In the genomic region with DNA sequence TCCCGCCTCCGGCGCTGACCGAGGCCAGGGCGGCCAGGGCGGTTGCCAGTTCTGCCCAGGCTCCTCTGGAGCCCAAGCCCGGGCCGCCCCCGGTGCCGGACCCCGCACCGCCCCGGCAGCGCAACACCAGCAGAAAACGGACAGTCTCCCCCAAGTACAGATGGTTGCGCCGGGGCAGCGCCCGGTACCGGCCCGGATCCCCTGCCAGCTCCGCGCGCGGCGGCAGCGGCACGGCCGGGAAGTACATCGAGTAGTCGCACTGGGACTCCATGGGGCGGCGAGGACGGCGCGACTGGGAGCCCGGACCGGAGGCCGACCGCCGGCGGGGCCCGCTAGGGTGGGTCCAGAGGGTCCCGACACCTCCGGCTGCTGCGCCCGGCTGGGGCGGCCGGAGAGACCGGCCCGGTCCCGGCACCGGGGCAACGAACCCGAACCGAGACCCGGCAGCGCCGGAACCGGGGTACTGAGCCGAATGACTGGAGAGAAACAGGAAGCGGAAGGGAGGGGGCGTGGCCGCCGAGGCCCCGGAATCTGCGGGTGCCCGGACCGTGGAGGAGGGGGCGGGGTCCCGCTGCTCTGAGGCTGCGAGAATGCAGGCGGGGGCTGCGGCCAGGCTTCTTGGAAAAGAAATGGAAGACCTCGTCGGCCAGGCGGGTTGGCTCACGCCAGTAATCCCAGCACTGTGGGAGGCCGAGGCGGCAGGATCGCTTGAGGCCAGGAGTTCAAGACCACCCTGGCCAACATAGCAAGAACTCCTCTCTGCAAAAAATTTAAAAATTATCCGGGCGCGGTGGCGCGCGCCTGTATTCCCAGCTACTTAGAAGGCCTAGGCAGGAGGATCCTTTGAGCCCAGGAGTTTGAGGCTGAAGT, we compare ENCODE assay signal across 1 cellular context.
TF ChIP-seq lines count a peak whose summit lies in the region.

A gene with protein sequence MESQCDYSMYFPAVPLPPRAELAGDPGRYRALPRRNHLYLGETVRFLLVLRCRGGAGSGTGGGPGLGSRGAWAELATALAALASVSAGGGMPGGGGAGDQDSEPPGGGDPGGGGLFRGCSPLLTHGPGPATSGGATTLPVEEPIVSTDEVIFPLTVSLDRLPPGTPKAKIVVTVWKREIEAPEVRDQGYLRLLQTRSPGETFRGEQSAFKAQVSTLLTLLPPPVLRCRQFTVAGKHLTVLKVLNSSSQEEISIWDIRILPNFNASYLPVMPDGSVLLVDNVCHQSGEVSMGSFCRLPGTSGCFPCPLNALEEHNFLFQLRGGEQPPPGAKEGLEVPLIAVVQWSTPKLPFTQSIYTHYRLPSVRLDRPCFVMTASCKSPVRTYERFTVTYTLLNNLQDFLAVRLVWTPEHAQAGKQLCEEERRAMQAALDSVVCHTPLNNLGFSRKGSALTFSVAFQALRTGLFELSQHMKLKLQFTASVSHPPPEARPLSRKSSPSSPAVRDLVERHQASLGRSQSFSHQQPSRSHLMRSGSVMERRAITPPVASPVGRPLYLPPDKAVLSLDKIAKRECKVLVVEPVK (minus strand): TSS at position 495 of the 870 bp plus-strand sequence. CDS start 224 bp downstream, at position 271.

TF ChIP-seq in neural cell, 6 proteins besides CTCF, POLR2A, EP300 and RAD21:
- TF ChIP-seq MXI1 (conservative IDR thresholded peaks at IDR 0.05; ENCODE audit: poor library complexity, severe bottlenecking) (peak; percentile 82), SMC3 (conservative IDR thresholded peaks at IDR 0.05; ENCODE audit: poor library complexity) (peak; percentile 33), EZH2 (IDR thresholded peaks at IDR 0.05; ENCODE audit: borderline replicate concordance, insufficient read depth, low read length, poor library complexity, severe bottlenecking) (no peak), POLR2AphosphoS5 (IDR thresholded peaks at IDR 0.05) (peak; percentile 68), TAF1 (IDR thresholded peaks at IDR 0.05; ENCODE audit: low read depth) (peak; percentile 35)
- TF ChIP-seq, protein P1, sequence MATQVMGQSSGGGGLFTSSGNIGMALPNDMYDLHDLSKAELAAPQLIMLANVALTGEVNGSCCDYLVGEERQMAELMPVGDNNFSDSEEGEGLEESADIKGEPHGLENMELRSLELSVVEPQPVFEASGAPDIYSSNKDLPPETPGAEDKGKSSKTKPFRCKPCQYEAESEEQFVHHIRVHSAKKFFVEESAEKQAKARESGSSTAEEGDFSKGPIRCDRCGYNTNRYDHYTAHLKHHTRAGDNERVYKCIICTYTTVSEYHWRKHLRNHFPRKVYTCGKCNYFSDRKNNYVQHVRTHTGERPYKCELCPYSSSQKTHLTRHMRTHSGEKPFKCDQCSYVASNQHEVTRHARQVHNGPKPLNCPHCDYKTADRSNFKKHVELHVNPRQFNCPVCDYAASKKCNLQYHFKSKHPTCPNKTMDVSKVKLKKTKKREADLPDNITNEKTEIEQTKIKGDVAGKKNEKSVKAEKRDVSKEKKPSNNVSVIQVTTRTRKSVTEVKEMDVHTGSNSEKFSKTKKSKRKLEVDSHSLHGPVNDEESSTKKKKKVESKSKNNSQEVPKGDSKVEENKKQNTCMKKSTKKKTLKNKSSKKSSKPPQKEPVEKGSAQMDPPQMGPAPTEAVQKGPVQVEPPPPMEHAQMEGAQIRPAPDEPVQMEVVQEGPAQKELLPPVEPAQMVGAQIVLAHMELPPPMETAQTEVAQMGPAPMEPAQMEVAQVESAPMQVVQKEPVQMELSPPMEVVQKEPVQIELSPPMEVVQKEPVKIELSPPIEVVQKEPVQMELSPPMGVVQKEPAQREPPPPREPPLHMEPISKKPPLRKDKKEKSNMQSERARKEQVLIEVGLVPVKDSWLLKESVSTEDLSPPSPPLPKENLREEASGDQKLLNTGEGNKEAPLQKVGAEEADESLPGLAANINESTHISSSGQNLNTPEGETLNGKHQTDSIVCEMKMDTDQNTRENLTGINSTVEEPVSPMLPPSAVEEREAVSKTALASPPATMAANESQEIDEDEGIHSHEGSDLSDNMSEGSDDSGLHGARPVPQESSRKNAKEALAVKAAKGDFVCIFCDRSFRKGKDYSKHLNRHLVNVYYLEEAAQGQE (IDR thresholded peaks at IDR 0.05; ENCODE audit: borderline replicate concordance): no peak
